ENCODE assay signal across 8 cellular contexts in the genomic region with DNA sequence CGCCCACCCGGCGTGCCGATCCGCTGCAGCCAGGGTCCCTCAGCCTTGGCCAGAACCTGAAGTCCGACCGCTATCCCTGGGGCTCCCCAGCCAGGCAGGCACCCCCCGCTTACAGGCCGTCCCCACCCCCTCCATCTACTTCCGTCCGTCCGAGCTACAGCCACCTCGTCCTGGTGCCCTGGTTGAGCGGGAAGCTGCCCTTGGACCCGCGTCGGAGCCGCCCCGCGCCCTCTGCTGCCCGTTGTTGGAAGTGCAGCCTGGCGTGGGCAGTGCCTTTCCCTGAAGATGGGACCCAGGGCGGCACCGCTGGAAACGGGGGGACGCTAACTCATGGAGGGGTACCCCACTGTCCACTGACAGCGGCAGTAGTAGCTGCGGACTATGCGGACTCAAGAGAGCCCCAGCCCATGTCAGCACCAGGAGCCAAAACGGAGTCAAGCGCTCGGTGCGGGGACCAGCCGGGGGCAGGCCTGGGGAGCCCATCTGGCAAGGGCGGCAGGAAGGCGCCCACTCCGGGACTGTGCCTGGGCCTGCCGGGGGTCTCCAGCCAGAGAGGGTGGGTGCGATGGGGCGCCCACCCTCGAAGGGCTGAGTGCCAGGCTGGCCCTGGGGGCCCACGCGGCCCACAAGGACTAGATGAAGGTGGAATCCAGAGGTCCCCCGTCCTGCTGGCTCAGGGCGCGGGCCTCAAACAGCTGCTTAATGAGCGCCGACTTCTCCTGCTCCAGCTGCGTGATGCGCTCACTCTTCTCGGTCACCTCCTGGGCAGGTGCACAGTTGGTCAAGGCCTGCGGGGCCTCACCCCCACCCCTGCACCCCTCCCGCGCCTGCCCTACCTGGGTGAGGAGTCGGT. TPM values are rescaled to one million over a fixed set of nuclear protein-coding genes. Genes with fewer than 3 reads are reported as not detected.
A peak's percentile ranks its signal among the peaks of the same experiment; 100 is the strongest.
DNase-seq lines count a peak whose midpoint lies in the region; ATAC-seq and TF ChIP-seq lines count a peak whose summit lies in the region.

No MANE protein-coding gene starts in this region.

- H3K27me3 ChIP-seq in Karpas-422 (ENCODE audit: low read length) (no peaks in the 10 kb centered on the region), liver (ENCODE audit: control insufficient read depth in 4 of 4, insufficient read depth in 4 of 4, low read length in 3 of 4) (peaks cover 0 to 10% (median 0%) of the 10 kb centered on the region in 4 donors)

- no peak overlapping the region for H3K27ac ChIP-seq in Karpas-422 (ENCODE audit: low read length)
- H3K27ac ChIP-seq in liver (ENCODE audit: low read depth in 1 of 2, low read length in 2 of 2): no peak overlapping the region

- peaks cover 26% of the 10 kb centered on the region for H4K20me1 ChIP-seq in Karpas-422 (ENCODE audit: insufficient read depth, low read depth, low read length)

- no peak for ATAC-seq in HG02571 (IDR thresholded peaks at IDR 0.05; ENCODE audit: unreplicated experiment)

- peak; percentile 94 for TF ChIP-seq CTCF in liver (IDR thresholded peaks at IDR 0.05; ENCODE audit: low read depth, low read length, missing input control)

- TF ChIP-seq RAD21 in liver (IDR thresholded peaks at IDR 0.05): peak; percentile 75 to 92

- H3K4me2 ChIP-seq in Karpas-422 (ENCODE audit: low read depth, low read length, poor library complexity, severe bottlenecking): no peak overlapping the region

- H3K9ac ChIP-seq in Karpas-422 (ENCODE audit: low read length) (no peak overlapping the region), liver (ENCODE audit: low read depth in 1 of 2, low read length in 2 of 2) (no peak overlapping the region)

- DNase-seq in DMS53 (lab: John Stamatoyannopoulos, UW) (peak; percentile 88), Karpas-422 (peak; percentile 83), cerebellar cortex (ENCODE audit: low spot score) (peak; percentile 64), NCI-H1694 treated with DMSO at 0.1 percent for 48 hours (lab: John Stamatoyannopoulos, UW) (no peak)
- peak in 3 of 4 experiments; percentile 27 to 66 (median 61) for DNase-seq in activated CD4-positive, CD25-positive, alpha-beta regulatory T cell (lab: John Stamatoyannopoulos, UW)
- peak; percentile 48 for DNase-seq in stimulated activated CD8-positive, alpha-beta memory T cell treated with anti-CD3 and anti-CD28 coated beads, Interleukin-7, amount 100 ng/mL, for 24 hours (ENCODE audit: low read depth)

- H2AFZ ChIP-seq in Karpas-422 (ENCODE audit: low read length): no peak overlapping the region

- H3K79me2 ChIP-seq in Karpas-422 (ENCODE audit: low read length): peaks cover 10% of the 10 kb centered on the region

- H3K36me3 ChIP-seq in Karpas-422 (ENCODE audit: insufficient read depth, low read length): peaks cover 7% of the 10 kb centered on the region; the same call in 1 of the 2 replicates
- no peaks in the 10 kb centered on the region for H3K36me3 ChIP-seq in liver (ENCODE audit: control insufficient read depth in 4 of 4, insufficient read depth in 3 of 4, low read depth in 1 of 4, low read length in 3 of 4)

- H3K9me3 ChIP-seq in Karpas-422 (ENCODE audit: low read length) (no peaks in the 10 kb centered on the region), liver (ENCODE audit: control insufficient read depth in 4 of 4, low read length in 3 of 4) (no peaks in the 10 kb centered on the region)

- WGBS in liver: 45% methylated on average over 55 of the region's 55 CpGs

- H3K9me2 ChIP-seq in Karpas-422 (replicated peaks; ENCODE audit: insufficient read depth, low read length): no peaks in the 10 kb centered on the region

- peaks cover 18% of the 10 kb centered on the region for H3K4me1 ChIP-seq in Karpas-422 (ENCODE audit: low read length)
- H3K4me1 ChIP-seq in liver (ENCODE audit: control insufficient read depth in 4 of 4, insufficient read depth in 4 of 4, low read length in 3 of 4): peaks cover 0 to 6% (median 0%) of the 10 kb centered on the region in 4 donors

- H3K4me3 ChIP-seq in Karpas-422 (ENCODE audit: low read length) (no peak overlapping the region), liver (ENCODE audit: low read depth in 1 of 3, low read length in 3 of 3) (no peak overlapping the region)

TF ChIP-seq in liver, 16 proteins besides CTCF, POLR2A, EP300 and RAD21:
- peak in 1 of 2 donors; percentile 24 for TF ChIP-seq HNF4A (conservative IDR thresholded peaks at IDR 0.05)
- no peak for TF ChIP-seq RXRA (IDR thresholded peaks at IDR 0.05)

RNA-seq across cellular contexts. Expression of a gene that starts 6.1 kb away (rescaled TPM):
- 18.6 and 53.2 TPM in 2 replicates for total RNA-seq in Karpas-422 (2014; rRNA removed; shearing (Covaris generic); ENCODE audit: low replicate concordance)
- total RNA-seq in liver: 1 to 10 TPM in 1 of 2 donors, under 1 TPM in 1; 0.08 to 1.8 TPM
- under 1 TPM; 0.06 to 0.38 TPM for polyA plus RNA-seq in liver

RNA-seq across cellular contexts. Expression of a gene that starts 10.4 kb away (rescaled TPM):
- total RNA-seq in Karpas-422 (2014; rRNA removed; shearing (Covaris generic); ENCODE audit: low replicate concordance): not detected in 2 replicates
- under 1 TPM; 0.09 to 0.25 TPM for total RNA-seq in liver
- under 1 TPM; 0.17 to 0.40 TPM for polyA plus RNA-seq in liver

RNA-seq across cellular contexts. Expression of a gene that starts 13.1 kb away (rescaled TPM):
- 15.1 and 26.2 TPM in 2 replicates for total RNA-seq in Karpas-422 (2014; rRNA removed; shearing (Covaris generic); ENCODE audit: low replicate concordance)
- total RNA-seq in liver: 1 to 10 TPM; 1.8 to 2.3 TPM
- 1 to 10 TPM in 1 of 2 donors, under 1 TPM in 1; 0.35 to 1.6 TPM for polyA plus RNA-seq in liver

RNA-seq across cellular contexts. Expression of a gene that starts 18.3 kb away (rescaled TPM):
- not detected in 2 replicates for total RNA-seq in Karpas-422 (2014; rRNA removed; shearing (Covaris generic); ENCODE audit: low replicate concordance)
- 1 to 10 TPM; 2.7 to 5.6 TPM for total RNA-seq in liver
- 10 to 100 TPM in 1 of 2 donors, 1 to 10 TPM in 1; 9.0 to 14.5 TPM for polyA plus RNA-seq in liver

RNA-seq across cellular contexts. Expression of a gene that starts 22.5 kb away (rescaled TPM):
- total RNA-seq in Karpas-422 (2014; rRNA removed; shearing (Covaris generic); ENCODE audit: low replicate concordance): 28.9 and 58.1 TPM in 2 replicates
- 10 to 100 TPM; 19.9 to 31.8 TPM for total RNA-seq in liver
- 10 to 100 TPM; 23.2 to 29.7 TPM for polyA plus RNA-seq in liver
